11 cellular contexts compared by ENCODE assay signal in genomic region chr15:66411190-66411589, GRCh38. TPM values are rescaled to one million over a fixed set of nuclear protein-coding genes. Genes with fewer than 3 reads are reported as not detected.
DNase-seq lines count a peak whose midpoint lies in the region; ATAC-seq and TF ChIP-seq lines count a peak whose summit lies in the region.
"Had no signal": no experiment of that assay in that cellular context is flagged by ENCODE, and none has a peak within 500 bp of the region (broad histone marks: within the 10 kb centered on the region; RNA-seq: fewer than 3 reads in every experiment).

No MANE protein-coding gene starts in this region.

- DNase-seq in AML-193 (lab: John Stamatoyannopoulos, UW), result peak; percentile 60 to 63
- peak in 1 of 34 experiments; percentile 13 for DNase-seq in T-cell
- peak; percentile 16 for DNase-seq in glomerular visceral epithelial cell (ENCODE audit: extremely low spot score)
- DNase-seq in GM10248 (ENCODE audit: extremely low spot score), result no peak
- no peak for DNase-seq in NCI-H2171 treated with DMSO at 0.1 percent for 48 hours (lab: John Stamatoyannopoulos, UW)
- DNase-seq: NCI-H2171 had no signal

- peak overlapping the region; percentile 53 to 75 (median 54) for H3K4me3 Mint-ChIP-seq in T-cell
- H3K4me3 Mint-ChIP-seq: neural progenitor cell, type B pancreatic cell had no signal

- H3K36me3 Mint-ChIP-seq in T-cell, result peaks cover 9% of the 10 kb centered on the region

- TF ChIP-seq CTCF in GM10248 (IDR thresholded peaks at IDR 0.05; ENCODE audit: control extremely low read depth, extremely low read depth, low read depth, missing control alignments), result no peak

- ATAC-seq in T-cell (replicated peaks in 1 of 4) (peak; percentile 23 to 70 (median 49)), HG02759 (IDR thresholded peaks at IDR 0.05; ENCODE audit: unreplicated experiment) (no peak), HG03175 (IDR thresholded peaks at IDR 0.05; ENCODE audit: unreplicated experiment) (no peak)

- POLR2A ChIA-PET in T-cell (lab: Charles Lee) (interaction anchor here in 1 of 2 donors (0.6 kb wide), 1 partner anchor 824 kb away, joined by 3 read pairs; no protein-coding TSS in a partner anchor), GM10248 (lab: Yijun Ruan, JAX) (no interaction called here)

- CTCF ChIA-PET in T-cell (lab: Charles Lee), result interaction anchor here (0.6 to 1.1 kb wide), 3 partner anchors 35 to 120 kb away, joined by 3 to 10 read pairs (median 5); no protein-coding TSS in a partner anchor
- CTCF ChIA-PET in GM10248 (lab: Yijun Ruan, JAX), result interaction anchor here (1.2 to 6.8 kb wide), 4 partner anchors 8 to 87 kb away, joined by 3 to 43 read pairs (median 8); partner anchors contain the start of gene MAP2K1

- H3K27me3 Mint-ChIP-seq in T-cell, result no peaks in the 10 kb centered on the region
- H3K27me3 Mint-ChIP-seq: type B pancreatic cell had no signal

- H3K4me3 ChIP-seq in GM08714 (ENCODE audit: low read length), result peak overlapping the region; percentile 22; the same call in 1 of the 2 replicates
- H3K4me3 ChIP-seq: neural progenitor cell had no signal

- H3K4me1 Mint-ChIP-seq in T-cell, result peaks cover 86 to 90% (median 90%) of the 10 kb centered on the region in 3 donors

- peak overlapping the region; percentile 72 to 76 for H3K27ac Mint-ChIP-seq in T-cell
- H3K27ac Mint-ChIP-seq: neural progenitor cell, type B pancreatic cell had no signal

- H3K9me3 Mint-ChIP-seq in T-cell, result peaks cover 0 to 5% (median 0%) of the 10 kb centered on the region in 3 donors

RNA-seq across cellular contexts. Expression of gene MAP2K1, which starts 24.5 kb away (rescaled TPM):
- total RNA-seq in T-cell, result 10 to 100 TPM; 38.7 to 62.8 (median 49.4) TPM

RNA-seq across cellular contexts. Expression of gene TIPIN, which starts 54.7 kb away (rescaled TPM):
- total RNA-seq in T-cell, result 1 to 10 TPM; 3.6 to 8.4 (median 6.6) TPM

Comparison
In these comparisons a context has a peak if more than half of its experiments do, and no peak if none do; other contexts are left out.
1. DNase-seq: peak in AML-193 (2 of 2) and glomerular visceral epithelial cell (single experiment); none in GM10248 (single experiment) and NCI-H2171 treated with DMSO at 0.1 percent for 48 hours (single experiment).
2. ATAC-seq: peak in T-cell (4 of 4); none in HG02759 (single experiment) and HG03175 (single experiment).